Comparison of ENCODE assay signal across 16 cellular contexts in genomic region chr13:27442797-27443196, GRCh38. TPM values are rescaled to one million over a fixed set of nuclear protein-coding genes. Genes with fewer than 3 reads are reported as not detected.
DNase-seq lines count a peak whose midpoint lies in the region; ATAC-seq, FAIRE-seq and TF ChIP-seq lines count a peak whose summit lies in the region.
"Had no signal": no experiment of that assay in that cellular context is flagged by ENCODE, and none has a peak within 500 bp of the region (broad histone marks: within the 10 kb centered on the region; RNA-seq: fewer than 3 reads in every experiment).

No MANE protein-coding gene starts in this region.

- TF ChIP-seq EP300 in esophagus muscularis mucosa (IDR thresholded peaks at IDR 0.05): no peak

- no peak for DNase-seq in activated CD8-positive, alpha-beta memory T cell treated with anti-CD3 and anti-CD28 coated beads, Interleukin-2, amount 10 ng/mL, durations not matched to agents 7 days and 5 days
- no peak for DNase-seq in activated CD8-positive, alpha-beta memory T cell treated with anti-CD3 and anti-CD28 coated beads, Interleukin-2, amount 50 U/mL, for 4 hours
- DNase-seq in NCI-H526 (lab: John Stamatoyannopoulos, UW): peak; percentile 74 to 81
- no peak for DNase-seq in effector memory CD8-positive, alpha-beta T cell
- DNase-seq in small intestine: peak; percentile 80
- no peak for DNase-seq in esophagus muscularis mucosa (ENCODE audit: extremely low spot score)
- DNase-seq in occipital lobe (lab: John Stamatoyannopoulos, UW): no peak
- DNase-seq: ACHN, DMS153, foreskin keratinocyte, NCI-H2081, SIG-M5 had no signal

- intact Hi-C loops in esophagus muscularis mucosa (cut with DNase I): no loop called here

- H3K9me3 ChIP-seq in small intestine (ENCODE audit: control insufficient read depth, low read depth) (no peaks in the 10 kb centered on the region), esophagus muscularis mucosa (no peaks in the 10 kb centered on the region)
- H3K9me3 ChIP-seq: thyroid gland had no signal

- FAIRE-seq in small intestine (lab: Jason Lieb, UNC): no peak
- FAIRE-seq: TTC549 had no signal

- ATAC-seq in activated CD8-positive, alpha-beta memory T cell treated with anti-CD3 and anti-CD28 coated beads, Interleukin-2, amount 10 ng/mL, durations not matched to agents 7 days and 5 days: no peak
- ATAC-seq in effector memory CD8-positive, alpha-beta T cell (replicated peaks): no peak
- no peak for ATAC-seq in HG02840 (IDR thresholded peaks at IDR 0.05; ENCODE audit: low FRiP score, unreplicated experiment)
- ATAC-seq: foreskin keratinocyte had no signal

- H3K4me3 ChIP-seq in small intestine (ENCODE audit: low read depth in 1 of 2, low read length in 2 of 2): no peak overlapping the region
- no peak overlapping the region for H3K4me3 ChIP-seq in esophagus muscularis mucosa
- H3K4me3 ChIP-seq: thyroid gland had no signal

- no peaks in the 10 kb centered on the region for H3K27me3 ChIP-seq in small intestine (ENCODE audit: control insufficient read depth in 2 of 2, insufficient read depth in 2 of 2, low read length in 2 of 2)
- no peaks in the 10 kb centered on the region for H3K27me3 ChIP-seq in esophagus muscularis mucosa
- H3K27me3 ChIP-seq: foreskin keratinocyte, thyroid gland had no signal

- H3K4me1 ChIP-seq in small intestine (ENCODE audit: control insufficient read depth in 2 of 2, insufficient read depth in 1 of 2, low read depth in 1 of 2, low read length in 1 of 2) (peaks cover 6 to 14% of the 10 kb centered on the region in 2 donors), esophagus muscularis mucosa (peaks cover 5 to 22% (median 15%) of the 10 kb centered on the region in 4 donors)
- H3K4me1 ChIP-seq: foreskin keratinocyte had no signal

- H3K4me1 Mint-ChIP-seq in activated CD8-positive, alpha-beta memory T cell treated with anti-CD3 and anti-CD28 coated beads, Interleukin-2, amount 10 ng/mL, durations not matched to agents 7 days and 5 days: peaks cover 64% of the 10 kb centered on the region
- H3K4me1 Mint-ChIP-seq in effector memory CD8-positive, alpha-beta T cell (ENCODE audit: low read depth in 2 of 2): peaks cover 42 to 49% of the 10 kb centered on the region in 2 donors

- peak overlapping the region; percentile 56 for H3K27ac Mint-ChIP-seq in activated CD8-positive, alpha-beta memory T cell treated with anti-CD3 and anti-CD28 coated beads, Interleukin-2, amount 10 ng/mL, durations not matched to agents 7 days and 5 days
- peak overlapping the region; percentile 70 to 75 for H3K27ac Mint-ChIP-seq in effector memory CD8-positive, alpha-beta T cell
- H3K27ac Mint-ChIP-seq: progenitor cell of endocrine pancreas had no signal

- no peak overlapping the region for H3K4me3 Mint-ChIP-seq in activated CD8-positive, alpha-beta memory T cell treated with anti-CD3 and anti-CD28 coated beads, Interleukin-2, amount 10 ng/mL, durations not matched to agents 7 days and 5 days
- H3K4me3 Mint-ChIP-seq in effector memory CD8-positive, alpha-beta T cell: peak overlapping the region; percentile 52 to 64

- H3K27ac ChIP-seq in small intestine (ENCODE audit: low read depth in 1 of 2, low read length in 1 of 2) (peak overlapping the region; percentile 78 to 88), esophagus muscularis mucosa (replicated peaks in 1 of 4) (no peak overlapping the region)
- H3K27ac ChIP-seq: foreskin keratinocyte had no signal

- no peaks in the 10 kb centered on the region for H3K27me3 Mint-ChIP-seq in activated CD8-positive, alpha-beta memory T cell treated with anti-CD3 and anti-CD28 coated beads, Interleukin-2, amount 10 ng/mL, durations not matched to agents 7 days and 5 days
- H3K27me3 Mint-ChIP-seq in effector memory CD8-positive, alpha-beta T cell: no peaks in the 10 kb centered on the region
- H3K27me3 Mint-ChIP-seq: progenitor cell of endocrine pancreas had no signal

- peaks cover 37% of the 10 kb centered on the region for H3K36me3 Mint-ChIP-seq in activated CD8-positive, alpha-beta memory T cell treated with anti-CD3 and anti-CD28 coated beads, Interleukin-2, amount 10 ng/mL, durations not matched to agents 7 days and 5 days
- H3K36me3 Mint-ChIP-seq in effector memory CD8-positive, alpha-beta T cell (ENCODE audit: insufficient read depth): peaks cover 39% of the 10 kb centered on the region

- H3K36me3 ChIP-seq in small intestine (ENCODE audit: control insufficient read depth in 2 of 2, insufficient read depth in 2 of 2, low read length in 2 of 2): peaks cover 5 to 7% of the 10 kb centered on the region in 2 donors
- H3K36me3 ChIP-seq in esophagus muscularis mucosa: peaks cover 12 to 45% (median 31%) of the 10 kb centered on the region in 4 donors
- H3K36me3 ChIP-seq: thyroid gland had no signal

- CTCF ChIA-PET in activated CD8-positive, alpha-beta memory T cell treated with anti-CD3 and anti-CD28 coated beads, Interleukin-2, amount 10 ng/mL, durations not matched to agents 7 days and 5 days (lab: Charles Lee): interaction anchor here (1.3 to 4.5 kb wide), 2 partner anchors 17 to 81 kb away, joined by 4 to 24 read pairs; no protein-coding TSS in a partner anchor

- TF ChIP-seq POLR2A in esophagus muscularis mucosa (IDR thresholded peaks at IDR 0.05; ENCODE audit: low read depth): no peak

- 26 to 68% (median 51%) methylated on average over 7 of the region's 7 CpGs for WGBS in small intestine, 3 donors
- 91% methylated on average over 7 of the region's 7 CpGs for WGBS in esophagus muscularis mucosa

- TF ChIP-seq CTCF in esophagus muscularis mucosa (IDR thresholded peaks at IDR 0.05): no peak

- H3K9me3 Mint-ChIP-seq in activated CD8-positive, alpha-beta memory T cell treated with anti-CD3 and anti-CD28 coated beads, Interleukin-2, amount 10 ng/mL, durations not matched to agents 7 days and 5 days (ENCODE audit: low read depth): no peaks in the 10 kb centered on the region
- no peaks in the 10 kb centered on the region for H3K9me3 Mint-ChIP-seq in effector memory CD8-positive, alpha-beta T cell

RNA-seq across cellular contexts. Expression of gene MTIF3, which starts 7.6 kb away (rescaled TPM):
- total RNA-seq in activated CD8-positive, alpha-beta memory T cell treated with anti-CD3 and anti-CD28 coated beads, Interleukin-2, amount 10 ng/mL, durations not matched to agents 7 days and 5 days: 10 to 100 TPM; 41.2 to 47.3 TPM
- 100 to 1,000 TPM in 2 of 3 donors, 10 to 100 TPM in 1; 82.2 to 149 (median 138) TPM for polyA plus RNA-seq in small intestine
- 10 to 100 TPM; 45.1 to 86.6 (median 67.5) TPM for total RNA-seq in esophagus muscularis mucosa
- total RNA-seq in occipital lobe: 50.2 TPM

RNA-seq across cellular contexts. Expression of gene GTF3A, which starts 18.4 kb away (rescaled TPM):
- total RNA-seq in activated CD8-positive, alpha-beta memory T cell treated with anti-CD3 and anti-CD28 coated beads, Interleukin-2, amount 10 ng/mL, durations not matched to agents 7 days and 5 days: 100 to 1,000 TPM; 189 to 225 TPM
- 100 to 1,000 TPM in 2 of 3 donors, 10 to 100 TPM in 1; 98.2 to 129 (median 126) TPM for polyA plus RNA-seq in small intestine
- total RNA-seq in esophagus muscularis mucosa: 100 to 1,000 TPM; 129 to 197 (median 140) TPM
- total RNA-seq in occipital lobe: 68.0 TPM

Comparison
In these comparisons a context has a peak if more than half of its experiments do, and no peak if none do; other contexts are left out.
1. DNase-seq: peak in NCI-H526 (2 of 2) and small intestine (single experiment); none in activated CD8-positive, alpha-beta memory T cell treated with anti-CD3 and anti-CD28 coated beads, Interleukin-2, amount 10 ng/mL, durations not matched to agents 7 days and 5 days (single experiment), activated CD8-positive, alpha-beta memory T cell treated with anti-CD3 and anti-CD28 coated beads, Interleukin-2, amount 50 U/mL, for 4 hours (single experiment), effector memory CD8-positive, alpha-beta T cell (0 of 3), esophagus muscularis mucosa (single experiment) and occipital lobe (single experiment).
2. H3K27ac ChIP-seq: peak in small intestine (2 of 2); none in esophagus muscularis mucosa (0 of 4).